In genomic region chr3:112873632-112874031, GRCh38 we compare ENCODE assay signal across 16 cellular contexts. TPM values are rescaled to one million over a fixed set of nuclear protein-coding genes. Genes with fewer than 3 reads are reported as not detected.
DNase-seq lines count a peak whose midpoint lies in the region; ATAC-seq and TF ChIP-seq lines count a peak whose summit lies in the region.
"Had no signal": no experiment of that assay in that cellular context is flagged by ENCODE, and none has a peak within 500 bp of the region (broad histone marks: within the 10 kb centered on the region; RNA-seq: fewer than 3 reads in every experiment).

No MANE protein-coding gene starts in this region.

- peaks cover 8% of the 10 kb centered on the region for H3K9me3 ChIP-seq in lower lobe of right lung
- no peaks in the 10 kb centered on the region for H3K9me3 ChIP-seq in testis
- H3K9me3 ChIP-seq: SK-N-SH had no signal

- no peak for TF ChIP-seq POLR2A in testis (IDR thresholded peaks at IDR 0.05)

- H3K9me3 Mint-ChIP-seq in memory B cell = peaks cover 9% of the 10 kb centered on the region

- H3K27ac Mint-ChIP-seq in memory B cell = no peak overlapping the region
- H3K27ac Mint-ChIP-seq: CD4-positive, alpha-beta memory T cell; WTC11 had no signal

- intact Hi-C loops in lower lobe of right lung (cut with DNase I) = no loop called here
- intact Hi-C loops in testis (cut with DNase I; ENCODE audit: low total_unique reads) = no loop called here

- no peak for TF ChIP-seq CTCF in lower lobe of right lung (IDR thresholded peaks at IDR 0.05)
- TF ChIP-seq CTCF in testis (IDR thresholded peaks at IDR 0.05) = no peak

- H3K27me3 ChIP-seq in lower lobe of right lung (ENCODE audit: low read depth) (no peaks in the 10 kb centered on the region), testis (no peaks in the 10 kb centered on the region)
- H3K27me3 ChIP-seq: tibial nerve had no signal

- no peaks in the 10 kb centered on the region for H3K4me1 ChIP-seq in lower lobe of right lung
- H3K4me1 ChIP-seq in testis = no peaks in the 10 kb centered on the region
- H3K4me1 ChIP-seq: tibial nerve had no signal

- DNase-seq in memory B cell (ENCODE audit: low spot score in 2 of 2) = no peak
- DNase-seq in lower lobe of right lung = no peak
- DNase-seq in DMS79 (lab: John Stamatoyannopoulos, UW) = no peak
- no peak for DNase-seq in testis
- DNase-seq: CD4-positive, alpha-beta memory T cell; NCI-H2029; SK-N-SH had no signal

- H3K36me3 Mint-ChIP-seq in memory B cell = peaks cover 6% of the 10 kb centered on the region

- H3K27me3 Mint-ChIP-seq in memory B cell = no peaks in the 10 kb centered on the region

- no peak overlapping the region for H3K27ac ChIP-seq in lower lobe of right lung
- no peak overlapping the region for H3K27ac ChIP-seq in testis
- H3K27ac ChIP-seq: tibial nerve had no signal

- ATAC-seq in GM18870 (IDR thresholded peaks at IDR 0.05; ENCODE audit: unreplicated experiment) = peak; percentile 67
- peak; percentile 77 for ATAC-seq in HG02610 (IDR thresholded peaks at IDR 0.05; ENCODE audit: unreplicated experiment)
- peak; percentile 76 for ATAC-seq in HG03432 (IDR thresholded peaks at IDR 0.05; ENCODE audit: unreplicated experiment)
- peak; percentile 93 for ATAC-seq in memory B cell (ENCODE audit: low read depth)
- ATAC-seq in lower lobe of right lung = no peak
- no peak for ATAC-seq in GM21717 (IDR thresholded peaks at IDR 0.05; ENCODE audit: unreplicated experiment)
- ATAC-seq: K562, WTC11 had no signal

- H3K4me3 ChIP-seq in lower lobe of right lung = no peak overlapping the region
- no peak overlapping the region for H3K4me3 ChIP-seq in testis
- H3K4me3 ChIP-seq: K562, tibial nerve had no signal

- peaks cover 29% of the 10 kb centered on the region for H3K4me1 Mint-ChIP-seq in memory B cell

- H3K36me3 ChIP-seq in lower lobe of right lung (no peaks in the 10 kb centered on the region), testis (ENCODE audit: low read depth, missing control alignments) (no peaks in the 10 kb centered on the region)
- H3K36me3 ChIP-seq: tibial nerve had no signal

- H3K4me3 Mint-ChIP-seq in memory B cell = peak overlapping the region; percentile 77
- H3K4me3 Mint-ChIP-seq: WTC11 had no signal

- 71 to 80% methylated on average over 2 of the region's 2 CpGs for WGBS in testis, 2 donors

RNA-seq across cellular contexts. Expression of gene CD200R1L, which starts 27.0 kb away (rescaled TPM):
- not detected for total RNA-seq in lower lobe of right lung
- total RNA-seq in testis = under 1 TPM in 1 of 2 donors, not detected in 1; 0.71 TPM
- polyA plus RNA-seq in testis (ENCODE audit: insufficient read depth, low read depth, low replicate concordance) = 7.9 TPM
- total RNA-seq: CD4-positive, alpha-beta memory T cell; fibroblast of lung; K562; lung microvascular endothelial cell; tibial nerve; WTC11 had no signal
- polyA plus RNA-seq: CD4-positive, alpha-beta memory T cell; fibroblast of lung; K562; SK-N-SH had no signal

Comparison
In these comparisons a context has a peak if more than half of its experiments do, and no peak if none do; other contexts are left out.
1. ATAC-seq: peak in GM18870 (single experiment), HG02610 (single experiment), HG03432 (single experiment) and memory B cell (single experiment); none in lower lobe of right lung (0 of 2) and GM21717 (single experiment).